ENCODE assay signal across 8 cellular contexts in genomic region chr6:154249499-154250298, GRCh38.
DNase-seq lines count a peak whose midpoint lies in the region; ATAC-seq lines count a peak whose summit lies in the region.

No MANE protein-coding gene starts in this region.

- peaks cover 4% of the 10 kb centered on the region for H3K36me3 Mint-ChIP-seq in activated T-helper 1 cell treated with anti-CD3 and anti-CD28 coated beads, Interleukin-12 subunit alpha, Interleukin-12 subunit beta, Interleukin-2, Interleukin-4 antibody, amounts not matched to agents 30 ng/mL and 10 ng/mL and 1 ng/mL, durations not matched to agents 14 hours and 24 hours and 36 hours (ENCODE audit: low read depth)

- H3K27me3 Mint-ChIP-seq in activated T-helper 1 cell treated with anti-CD3 and anti-CD28 coated beads, Interleukin-12 subunit alpha, Interleukin-12 subunit beta, Interleukin-2, Interleukin-4 antibody, amounts not matched to agents 30 ng/mL and 10 ng/mL and 1 ng/mL, durations not matched to agents 14 hours and 24 hours and 36 hours (ENCODE audit: insufficient read depth), result peaks cover 3% of the 10 kb centered on the region

- ATAC-seq in HG03103 (IDR thresholded peaks at IDR 0.05; ENCODE audit: low read depth, unreplicated experiment), result peak; percentile 76

- intact Hi-C loops in activated T-helper 1 cell treated with anti-CD3 and anti-CD28 coated beads, Interleukin-12 subunit alpha, Interleukin-12 subunit beta, Interleukin-2, Interleukin-4 antibody, amounts not matched to agents 30 ng/mL and 10 ng/mL and 1 ng/mL, durations not matched to agents 14 hours and 24 hours and 36 hours (cut with micrococcal nuclease), result loop anchor here (1.0 to 10.0 kb wide), 12 partner anchors 8 to 1168 kb away; partner anchors contain the start of genes SCAF8 and TFB1M

- peak overlapping the region; percentile 89 for H3K27ac Mint-ChIP-seq in activated T-helper 1 cell treated with anti-CD3 and anti-CD28 coated beads, Interleukin-12 subunit alpha, Interleukin-12 subunit beta, Interleukin-2, Interleukin-4 antibody, amounts not matched to agents 30 ng/mL and 10 ng/mL and 1 ng/mL, durations not matched to agents 14 hours and 24 hours and 36 hours

- DNase-seq in stimulated activated CD4-positive, alpha-beta T cell treated with anti-CD3 and anti-CD28 coated beads, Interleukin-4, amount 100 ng/mL, for 24 hours, result peak; percentile 35
- no peak for DNase-seq in stimulated activated CD4-positive, alpha-beta T cell treated with anti-CD3 and anti-CD28 coated beads, Interleukin-12 subunit alpha, Interleukin-12 subunit beta, amount 100 ng/mL, for 4 hours
- DNase-seq in activated T-helper 1 cell treated with anti-CD3 and anti-CD28 coated beads, Interleukin-12 subunit alpha, Interleukin-12 subunit beta, Interleukin-2, Interleukin-4 antibody, amounts not matched to agents 30 ng/mL and 10 ng/mL and 1 ng/mL, durations not matched to agents 14 hours and 24 hours and 36 hours (ENCODE audit: low spot score), result peak; percentile 23
- DNase-seq in SHP77 treated with DMSO at 0.1 percent for 48 hours (lab: John Stamatoyannopoulos, UW), result no peak
- DNase-seq in activated gamma-delta T cell (lab: John Stamatoyannopoulos, UW), result no peak
- DNase-seq in occipital lobe (lab: John Stamatoyannopoulos, UW), result no peak
- DNase-seq in OCI-M2 (lab: John Stamatoyannopoulos, UW; ENCODE audit: unreplicated experiment), result no peak

- peaks cover 10% of the 10 kb centered on the region for H3K9me3 Mint-ChIP-seq in activated T-helper 1 cell treated with anti-CD3 and anti-CD28 coated beads, Interleukin-12 subunit alpha, Interleukin-12 subunit beta, Interleukin-2, Interleukin-4 antibody, amounts not matched to agents 30 ng/mL and 10 ng/mL and 1 ng/mL, durations not matched to agents 14 hours and 24 hours and 36 hours

- peak overlapping the region; percentile 65 for H3K4me3 Mint-ChIP-seq in activated T-helper 1 cell treated with anti-CD3 and anti-CD28 coated beads, Interleukin-12 subunit alpha, Interleukin-12 subunit beta, Interleukin-2, Interleukin-4 antibody, amounts not matched to agents 30 ng/mL and 10 ng/mL and 1 ng/mL, durations not matched to agents 14 hours and 24 hours and 36 hours

- H3K4me1 Mint-ChIP-seq in activated T-helper 1 cell treated with anti-CD3 and anti-CD28 coated beads, Interleukin-12 subunit alpha, Interleukin-12 subunit beta, Interleukin-2, Interleukin-4 antibody, amounts not matched to agents 30 ng/mL and 10 ng/mL and 1 ng/mL, durations not matched to agents 14 hours and 24 hours and 36 hours (ENCODE audit: low read depth), result peaks cover 64% of the 10 kb centered on the region

Comparison
In these comparisons a context has a peak if more than half of its experiments do, and no peak if none do; other contexts are left out.
1. DNase-seq: peak in stimulated activated CD4-positive, alpha-beta T cell treated with anti-CD3 and anti-CD28 coated beads, Interleukin-4, amount 100 ng/mL, for 24 hours (single experiment) and activated T-helper 1 cell treated with anti-CD3 and anti-CD28 coated beads, Interleukin-12 subunit alpha, Interleukin-12 subunit beta, Interleukin-2, Interleukin-4 antibody, amounts not matched to agents 30 ng/mL and 10 ng/mL and 1 ng/mL, durations not matched to agents 14 hours and 24 hours and 36 hours (single experiment); none in stimulated activated CD4-positive, alpha-beta T cell treated with anti-CD3 and anti-CD28 coated beads, Interleukin-12 subunit alpha, Interleukin-12 subunit beta, amount 100 ng/mL, for 4 hours (single experiment), SHP77 treated with DMSO at 0.1 percent for 48 hours (single experiment), activated gamma-delta T cell (single experiment), occipital lobe (single experiment) and OCI-M2 (single experiment).